In the genomic region with DNA sequence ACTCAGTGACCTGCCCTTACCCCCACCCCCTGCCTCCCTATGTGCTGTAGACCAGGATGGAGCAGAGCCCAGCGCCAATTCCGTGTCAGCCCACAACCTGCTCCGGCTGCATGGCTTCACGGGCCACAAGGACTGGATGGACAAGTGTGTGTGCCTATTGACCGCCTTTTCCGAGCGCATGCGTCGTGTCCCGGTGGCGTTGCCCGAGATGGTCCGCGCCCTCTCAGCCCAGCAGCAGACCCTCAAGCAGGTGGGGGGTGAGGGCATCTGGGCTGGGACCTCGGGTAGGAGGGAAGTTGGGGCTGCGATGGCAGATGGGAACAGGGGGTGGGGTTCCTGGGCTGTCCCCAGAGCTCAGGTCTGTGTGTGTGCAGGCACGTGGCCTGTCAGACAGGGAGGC, we compare ENCODE assay signal across 3 cellular contexts.
TF ChIP-seq lines count a peak whose summit lies in the region.

No MANE protein-coding gene starts in this region.

TF ChIP-seq in HepG2, 621 proteins besides CTCF, POLR2A, EP300 and RAD21:
- TF ChIP-seq PHF21A (CRISPR knock-in tag; IDR thresholded peaks at IDR 0.05) (no peak), RBAK (CRISPR knock-in tag; IDR thresholded peaks at IDR 0.05) (no peak), RBFOX2 (IDR thresholded peaks at IDR 0.05; ENCODE audit: low read depth, low read length) (0 out of 2 replicates have a peak, but pooled peaks have one; percentile 37), ARNTL (CRISPR knock-in tag; IDR thresholded peaks at IDR 0.05) (no peak), HES4 (CRISPR knock-in tag; IDR thresholded peaks at IDR 0.05; ENCODE audit: borderline replicate concordance) (no peak), AGO2 (optimal IDR thresholded peaks at IDR 0.05; ENCODE audit: low read depth, low read length) (peak; percentile 79), HOXA7 (CRISPR knock-in tag; IDR thresholded peaks at IDR 0.05) (no peak), ZMYM2 (CRISPR knock-in tag; IDR thresholded peaks at IDR 0.05) (no peak), KMT2A (CRISPR knock-in tag; IDR thresholded peaks at IDR 0.05) (no peak)

TF ChIP-seq in K562, 482 proteins besides CTCF, POLR2A, EP300 and RAD21:
- TF ChIP-seq, protein P1, sequence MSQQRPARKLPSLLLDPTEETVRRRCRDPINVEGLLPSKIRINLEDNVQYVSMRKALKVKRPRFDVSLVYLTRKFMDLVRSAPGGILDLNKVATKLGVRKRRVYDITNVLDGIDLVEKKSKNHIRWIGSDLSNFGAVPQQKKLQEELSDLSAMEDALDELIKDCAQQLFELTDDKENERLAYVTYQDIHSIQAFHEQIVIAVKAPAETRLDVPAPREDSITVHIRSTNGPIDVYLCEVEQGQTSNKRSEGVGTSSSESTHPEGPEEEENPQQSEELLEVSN (IDR thresholded peaks at IDR 0.05; ENCODE audit: borderline replicate concordance in 1 of 2, extremely low read depth in 1 of 2, insufficient read depth in 1 of 2, insufficient read length in 1 of 2, low read depth in 1 of 2, low read length in 1 of 2, poor library complexity in 1 of 2, severe bottlenecking in 1 of 2), result peak in 1 of 2 experiments; percentile 9
- TF ChIP-seq SMC3 (conservative IDR thresholded peaks at IDR 0.05; ENCODE audit: insufficient read depth, low read depth, low read length), result no peak
- no peak for TF ChIP-seq BRF1 (IDR thresholded peaks at IDR 0.05; ENCODE audit: borderline replicate concordance, extremely low read depth, insufficient read length)
- TF ChIP-seq GTF2A2 (tag; IDR thresholded peaks at IDR 0.05), result no peak
- TF ChIP-seq PML (IDR thresholded peaks at IDR 0.05; ENCODE audit: low read length), result no peak
- TF ChIP-seq NRF1 (conservative IDR thresholded peaks at IDR 0.05 in 1 of 2, IDR thresholded peaks at IDR 0.05 in 1 of 2), result peak; percentile 52 to 63
- TF ChIP-seq PHB (CRISPR knock-in tag; IDR thresholded peaks at IDR 0.05), result no peak

TF ChIP-seq in GM12891, 5 proteins besides CTCF, POLR2A, EP300 and RAD21:
- TF ChIP-seq SPI1 (IDR thresholded peaks at IDR 0.05; ENCODE audit: low read depth, low read length) (no peak), PAX5 (IDR thresholded peaks at IDR 0.05; ENCODE audit: insufficient read depth, low read length, severe bottlenecking) (no peak)
